Comparison of ENCODE assay signal across 14 cellular contexts in the genomic region with DNA sequence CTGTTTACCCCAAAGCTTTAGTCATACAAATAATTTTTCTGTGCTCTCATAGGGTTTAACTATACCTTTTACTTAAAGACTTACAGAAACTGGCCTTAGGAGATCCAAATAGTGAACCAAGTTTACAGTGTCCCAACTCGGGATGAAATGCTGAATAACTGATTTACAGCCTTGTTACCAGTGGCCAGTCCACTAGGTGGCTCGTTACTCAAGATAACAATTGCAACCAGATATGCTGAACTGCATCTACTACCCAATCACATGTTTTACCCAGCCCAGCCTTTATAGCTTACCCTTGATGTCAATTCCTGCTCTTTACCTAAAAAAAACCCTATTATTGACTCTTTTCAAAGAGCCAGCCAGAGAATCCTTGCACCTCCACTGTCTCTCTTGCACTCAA.
A peak's percentile ranks its signal among the peaks of the same experiment; 100 is the strongest.
DNase-seq lines count a peak whose midpoint lies in the region; ATAC-seq and TF ChIP-seq lines count a peak whose summit lies in the region.
"Had no signal": no experiment of that assay in that cellular context is flagged by ENCODE, and none has a peak within 500 bp of the region (broad histone marks: within the 10 kb centered on the region; RNA-seq: fewer than 3 reads in every experiment).

No MANE protein-coding gene starts in this region.

- DNase-seq in DMS 273 (lab: John Stamatoyannopoulos, UW; ENCODE audit: unreplicated experiment) (peak; percentile 1), DMS 273 treated with DMSO at 0.1 percent for 48 hours (lab: John Stamatoyannopoulos, UW) (no peak), Panc1 (ENCODE audit: low read depth, low spot score) (no peak), epithelial cell of proximal tubule (ENCODE audit: low read depth) (no peak), retinal pigment epithelial cell (ENCODE audit: low read depth) (no peak), NCI-H2107 (lab: John Stamatoyannopoulos, UW) (no peak), GOT3 (lab: John Stamatoyannopoulos, UW) (no peak), amygdala (lab: John Stamatoyannopoulos, UW) (no peak)
- DNase-seq: 8988T, activated T-cell treated with anti-CD3 and anti-CD28 coated beads for 4 hours, naive B cell, NCI-H2227 treated with DMSO at 0.1 percent for 48 hours, testis had no signal

- in situ Hi-C loops in Panc1 (cut with HindIII; ENCODE audit: low pct_unique_long_range_greater_than_20kb, low sequenced_read_pairs): no loop called here

- POLR2A ChIA-PET in Panc1 (lab: Charles Lee): no interaction called here

- intact Hi-C loops in Panc1 (cut with micrococcal nuclease; ENCODE audit: unreplicated experiment): no loop called here

- no peaks in the 10 kb centered on the region for H3K36me3 ChIP-seq in Panc1 (ENCODE audit: control insufficient read depth, insufficient read depth, low read length)

- no peaks in the 10 kb centered on the region for H3K27me3 ChIP-seq in Panc1 (ENCODE audit: control insufficient read depth, insufficient read depth, low read length)
- H3K27me3 ChIP-seq: testis had no signal

- peak; percentile 14; the same call in 1 of the 2 replicates for TF ChIP-seq CTCF in Panc1 (IDR thresholded peaks at IDR 0.05)
- peak; percentile 61 for TF ChIP-seq CTCF in epithelial cell of proximal tubule (conservative IDR thresholded peaks at IDR 0.05; ENCODE audit: low read depth, low read length)
- peak; percentile 34 for TF ChIP-seq CTCF in retinal pigment epithelial cell (conservative IDR thresholded peaks at IDR 0.05; ENCODE audit: low read depth, low read length)

- H3K4me1 ChIP-seq in Panc1 (ENCODE audit: control insufficient read depth, insufficient read depth, low read length): no peaks in the 10 kb centered on the region
- H3K4me1 ChIP-seq: testis had no signal

- H3K4me3 ChIP-seq in Panc1 (ENCODE audit: low read depth in 2 of 2, low read length in 2 of 2) (no peak overlapping the region), epithelial cell of proximal tubule (ENCODE audit: low read depth, low read length) (no peak overlapping the region), retinal pigment epithelial cell (ENCODE audit: low read length) (no peak overlapping the region)
- H3K4me3 ChIP-seq: testis had no signal

- no peak overlapping the region for H3K27ac ChIP-seq in Panc1 (ENCODE audit: low read length)
- H3K27ac ChIP-seq: testis had no signal

- CTCF ChIA-PET in Panc1 (lab: Charles Lee): interaction anchor here (0.5 kb wide), 1 partner anchor 298 kb away, joined by 9 read pairs; no protein-coding TSS in a partner anchor

- no peak for ATAC-seq in Panc1
- ATAC-seq: Right ventricle myocardium inferior had no signal

- no TSS peak for BruUV-seq in Panc1 (replicated peaks; lab: Mats Ljungman, UMichigan)

- H3K9me3 ChIP-seq in Panc1 (ENCODE audit: control insufficient read depth, insufficient read depth, low read depth, low read length): no peaks in the 10 kb centered on the region
- H3K9me3 ChIP-seq: testis had no signal
